In genomic region chr11:12186683-12187082, GRCh38 we compare ENCODE assay signal across 12 cellular contexts.
DNase-seq lines count a peak whose midpoint lies in the region; ATAC-seq and TF ChIP-seq lines count a peak whose summit lies in the region.
"Had no signal": no experiment of that assay in that cellular context is flagged by ENCODE, and none has a peak within 500 bp of the region (broad histone marks: within the 10 kb centered on the region; RNA-seq: fewer than 3 reads in every experiment).

No MANE protein-coding gene starts in this region.

- H3K27me3 ChIP-seq in OCI-LY3 (ENCODE audit: low read depth, low read length): no peaks in the 10 kb centered on the region
- no peaks in the 10 kb centered on the region for H3K27me3 ChIP-seq in fibroblast of lung (ENCODE audit: control insufficient read depth, insufficient read depth, low read length)
- no peaks in the 10 kb centered on the region for H3K27me3 ChIP-seq in thoracic aorta (replicated peaks; ENCODE audit: insufficient read depth)
- H3K27me3 ChIP-seq: BLaER1 had no signal

- H3K9me3 ChIP-seq in OCI-LY3 (ENCODE audit: insufficient read depth, low read length): no peaks in the 10 kb centered on the region
- no peaks in the 10 kb centered on the region for H3K9me3 ChIP-seq in fibroblast of lung (ENCODE audit: control insufficient read depth, insufficient read depth, low read depth, low read length)
- no peaks in the 10 kb centered on the region for H3K9me3 ChIP-seq in thoracic aorta
- H3K9me3 ChIP-seq: BLaER1 had no signal

- H3K4me1 ChIP-seq in OCI-LY3 (ENCODE audit: low read length) (peaks cover 49% of the 10 kb centered on the region), fibroblast of lung (ENCODE audit: control insufficient read depth, extremely low read depth, insufficient read depth, low read length) (peaks cover 23% of the 10 kb centered on the region), thoracic aorta (ENCODE audit: control insufficient read depth in 1 of 2, low read depth in 2 of 2) (peaks cover 45 to 97% of the 10 kb centered on the region in 2 donors)

- no peak for ATAC-seq in thoracic aorta (ENCODE audit: insufficient number of reproducible peaks, low FRiP score, low read depth)
- ATAC-seq in HG03342 (IDR thresholded peaks at IDR 0.05; ENCODE audit: unreplicated experiment): no peak
- no peak for ATAC-seq in HG02759 (IDR thresholded peaks at IDR 0.05; ENCODE audit: unreplicated experiment)

- H3K36me3 ChIP-seq in OCI-LY3 (replicated peaks; ENCODE audit: low read depth, low read length) (no peaks in the 10 kb centered on the region), fibroblast of lung (ENCODE audit: control insufficient read depth, insufficient read depth, low read length) (peaks cover 2% of the 10 kb centered on the region), thoracic aorta (peaks cover 12% of the 10 kb centered on the region)
- H3K36me3 ChIP-seq: BLaER1 had no signal

- H3K9ac ChIP-seq in OCI-LY3 (ENCODE audit: low read length): peak overlapping the region; percentile 64; the same call in 1 of the 2 replicates
- no peak overlapping the region for H3K9ac ChIP-seq in fibroblast of lung (ENCODE audit: insufficient read depth, low read length)
- H3K9ac ChIP-seq: BLaER1 had no signal

- no peak overlapping the region for H2AFZ ChIP-seq in OCI-LY3 (ENCODE audit: low read depth, low read length)
- H2AFZ ChIP-seq in fibroblast of lung (ENCODE audit: low read length): no peak overlapping the region

- H3K79me2 ChIP-seq in OCI-LY3 (ENCODE audit: low read length): no peaks in the 10 kb centered on the region
- H3K79me2 ChIP-seq in fibroblast of lung (ENCODE audit: control insufficient read depth, insufficient read depth, low read length): peaks cover 27% of the 10 kb centered on the region

- H3K4me2 ChIP-seq in OCI-LY3 (ENCODE audit: low read length) (peak overlapping the region; percentile 88), fibroblast of lung (ENCODE audit: extremely low read depth, insufficient read depth, low read length) (no peak overlapping the region)
- H3K4me2 ChIP-seq: BLaER1 had no signal

- peak; percentile 52 for DNase-seq in activated CD8-positive, alpha-beta memory T cell treated with anti-CD3 and anti-CD28 coated beads, Interleukin-2, amount 50 U/mL, for 48 hours
- DNase-seq in activated CD8-positive, alpha-beta memory T cell treated with anti-CD3 and anti-CD28 coated beads, Interleukin-2, amount 50 U/mL, for 4 hours: no peak
- no peak for DNase-seq in fibroblast of lung (ENCODE audit: low read depth in 2 of 2)
- no peak for DNase-seq in thoracic aorta (ENCODE audit: low spot score)
- no peak for DNase-seq in cortex of kidney (lab: John Stamatoyannopoulos, UW)
- DNase-seq: activated gamma-delta T cell, GDM1, KBM-7 had no signal

- H4K20me1 ChIP-seq in OCI-LY3 (ENCODE audit: insufficient read depth, low read length) (no peaks in the 10 kb centered on the region), fibroblast of lung (ENCODE audit: control insufficient read depth, extremely low read depth, insufficient read depth, low read length) (no peaks in the 10 kb centered on the region)
- H4K20me1 ChIP-seq: BLaER1 had no signal

- no peak overlapping the region for H3K4me3 ChIP-seq in OCI-LY3 (ENCODE audit: low read length)
- H3K4me3 ChIP-seq in fibroblast of lung (replicated peaks in 1 of 4; ENCODE audit: control extremely low read depth in 1 of 4, insufficient read depth in 1 of 4, low read depth in 3 of 4, low read length in 4 of 4): no peak overlapping the region
- H3K4me3 ChIP-seq in thoracic aorta: no peak overlapping the region
- H3K4me3 ChIP-seq: BLaER1 had no signal

- peak overlapping the region; percentile 93 for H3K27ac ChIP-seq in OCI-LY3 (ENCODE audit: low read length)
- peak overlapping the region; percentile 27 for H3K27ac ChIP-seq in fibroblast of lung (ENCODE audit: insufficient read depth, low read length)
- H3K27ac ChIP-seq in thoracic aorta: peak overlapping the region; percentile 68 to 70
- H3K27ac ChIP-seq: BLaER1 had no signal

- TF ChIP-seq CTCF in OCI-LY3 (IDR thresholded peaks at IDR 0.05; ENCODE audit: low read depth, low read length): no peak
- TF ChIP-seq CTCF in fibroblast of lung (conservative IDR thresholded peaks at IDR 0.05 in 1 of 2, IDR thresholded peaks at IDR 0.05 in 1 of 2; ENCODE audit: low read depth in 1 of 2, low read length in 2 of 2): no peak
- no peak for TF ChIP-seq CTCF in thoracic aorta (IDR thresholded peaks at IDR 0.05)

Comparison
In these comparisons a context has a peak if more than half of its experiments do, and no peak if none do; other contexts are left out.
1. H3K27ac ChIP-seq: peak in every context shown above with its lines; median percentile 93 in OCI-LY3; 69 in thoracic aorta; 27 in fibroblast of lung.